Comparison of ENCODE assay signal across 6 cellular contexts in genomic region chr19:19488041-19488874, GRCh38. TPM values are rescaled to one million over a fixed set of nuclear protein-coding genes. Genes with fewer than 3 reads are reported as not detected.
DNase-seq lines count a peak whose midpoint lies in the region; ATAC-seq, FAIRE-seq and TF ChIP-seq lines count a peak whose summit lies in the region.

No MANE protein-coding gene starts in this region.

- H3K9ac ChIP-seq in BLaER1 (peak overlapping the region; percentile 62), HepG2 (ENCODE audit: insufficient read depth, low read depth, low read length) (no peak overlapping the region)

- no TSS peak for BruUV-seq in HepG2 (replicated peaks; lab: Mats Ljungman, UMichigan)

- H4K20me1 ChIP-seq in BLaER1, result peaks cover 99% of the 10 kb centered on the region
- H4K20me1 ChIP-seq in HepG2 (ENCODE audit: insufficient read depth, low read length), result peaks cover 3% of the 10 kb centered on the region; the same call in 1 of the 2 replicates

- H3K4me1 Mint-ChIP-seq in activated B cell treated with CpG ODN at 0.5 μM for 24 hours, result peaks cover 63% of the 10 kb centered on the region

- H3K36me3 Mint-ChIP-seq in activated B cell treated with CpG ODN at 0.5 μM for 24 hours (ENCODE audit: low read depth), result peaks cover 23% of the 10 kb centered on the region

- H3K4me3 ChIP-seq in BLaER1, result no peak overlapping the region
- no peak overlapping the region for H3K4me3 ChIP-seq in HepG2 (replicated peaks in 1 of 3; ENCODE audit: insufficient read depth in 1 of 3, low read depth in 2 of 3, low read length in 3 of 3)

- peaks cover 6% of the 10 kb centered on the region for H3K79me2 ChIP-seq in HepG2 (ENCODE audit: insufficient read depth, low read length)

- in situ Hi-C loops in HepG2 (cut with HindIII; ENCODE audit: extremely low pct_ligation_motif_present, low pct_unique_long_range_greater_than_20kb), result no loop called here

- no peak for TF ChIP-seq POLR2A in HepG2 (IDR thresholded peaks at IDR 0.05; ENCODE audit: insufficient read depth in 1 of 2, low read depth in 2 of 2, low read length in 2 of 2)

- H3K27me3 ChIP-seq in BLaER1 (no peaks in the 10 kb centered on the region), HepG2 (ENCODE audit: control insufficient read depth in 1 of 2, insufficient read depth in 2 of 2, low read length in 2 of 2) (no peaks in the 10 kb centered on the region)

- 74% methylated on average over 11 of the region's 18 CpGs for WGBS in HepG2 (ENCODE audit: low lambda C conversion rate)

- POLR2A ChIA-PET in activated B cell treated with CpG ODN at 0.5 μM for 24 hours (lab: Charles Lee), result interaction anchor here (0.6 to 3.9 kb wide), 8 partner anchors 28 to 124 kb away, joined by 4 to 35 read pairs (median 8); partner anchors contain the start of genes GATAD2A, NDUFA13 and TSSK6
- POLR2A ChIA-PET in HepG2 (lab: Yijun Ruan, JAX), result no interaction called here

- H3K27ac ChIP-seq in BLaER1, result peak overlapping the region; percentile 79
- H3K27ac ChIP-seq in HepG2 (ENCODE audit: extremely low read length, insufficient read depth, low read length), result peak overlapping the region; percentile 4

- intact Hi-C loops in activated B cell treated with CpG ODN at 0.5 μM for 24 hours (cut with micrococcal nuclease), result no loop called here
- intact Hi-C loops in HepG2 (cut with micrococcal nuclease; ENCODE audit: unreplicated experiment), result loop anchor here (5.0 kb wide), 1 partner anchor 81 kb away; the partner anchor contains the start of gene GATAD2A

- H3K27me3 Mint-ChIP-seq in activated B cell treated with CpG ODN at 0.5 μM for 24 hours, result no peaks in the 10 kb centered on the region

- peak overlapping the region; percentile 58 for H3K4me3 Mint-ChIP-seq in activated B cell treated with CpG ODN at 0.5 μM for 24 hours

- H3K9me3 ChIP-seq in BLaER1, result no peaks in the 10 kb centered on the region
- H3K9me3 ChIP-seq in HepG2 (ENCODE audit: low read length), result no peaks in the 10 kb centered on the region

- TF ChIP-seq EP300 in HepG2 (IDR thresholded peaks at IDR 0.05; ENCODE audit: low read depth in 2 of 2, low read length in 2 of 2) (no peak), HepG2 (CRISPR knock-in tag; IDR thresholded peaks at IDR 0.05; ENCODE audit: borderline replicate concordance) (no peak)

- H3K27ac Mint-ChIP-seq in activated B cell treated with CpG ODN at 0.5 μM for 24 hours, result peak overlapping the region; percentile 91

- CTCF ChIA-PET in activated B cell treated with CpG ODN at 0.5 μM for 24 hours (lab: Charles Lee), result interaction anchor here (0.9 to 6.7 kb wide), 6 partner anchors 19 to 332 kb away, joined by 3 to 140 read pairs (median 4); partner anchors contain the start of genes GATAD2A and GMIP
- CTCF ChIA-PET in HepG2 (lab: Yijun Ruan, JAX; ENCODE audit: low intra/inter-chr PET ratio, low total read pairs), result interaction anchor here (2.4 kb wide), 1 partner anchor 121 kb away, joined by 33 read pairs; no protein-coding TSS in a partner anchor

- no peak for ATAC-seq in activated B cell treated with CpG ODN at 0.5 μM for 24 hours (ENCODE audit: low read depth)
- ATAC-seq in HepG2, result peak; percentile 12; the same call in 1 of the 3 replicates
- ATAC-seq in HG03045 (IDR thresholded peaks at IDR 0.05; ENCODE audit: unreplicated experiment), result no peak
- no peak for ATAC-seq in HG03469 (IDR thresholded peaks at IDR 0.05; ENCODE audit: unreplicated experiment)

- DNase-seq in activated B cell treated with CpG ODN at 0.5 μM for 24 hours (no peak), HepG2 (ENCODE audit: low spot score) (no peak), HuH-7.5 (ENCODE audit: low spot score) (no peak)

- peaks cover 55% of the 10 kb centered on the region for H3K36me3 ChIP-seq in BLaER1
- peaks cover 15 to 30% of the 10 kb centered on the region in 2 experiments; a peak in 4 of 5 replicates for H3K36me3 ChIP-seq in HepG2 (replicated peaks in 1 of 2; ENCODE audit: control insufficient read depth in 1 of 2, insufficient read depth in 2 of 2, low read length in 2 of 2)

- no peak overlapping the region for H2AFZ ChIP-seq in HepG2 (ENCODE audit: low read length)

- H3K9me3 Mint-ChIP-seq in activated B cell treated with CpG ODN at 0.5 μM for 24 hours, result no peaks in the 10 kb centered on the region

- peak overlapping the region; percentile 82 for H3K4me2 ChIP-seq in BLaER1
- no peak overlapping the region for H3K4me2 ChIP-seq in HepG2 (ENCODE audit: low read depth, low read length)

- H3K4me1 ChIP-seq in BLaER1 (peaks cover 74% of the 10 kb centered on the region), HepG2 (ENCODE audit: insufficient read depth, low read length) (peaks cover 47% of the 10 kb centered on the region)

- no peak for FAIRE-seq in HepG2 (lab: Jason Lieb, UNC)

- TF ChIP-seq RAD21 in HepG2 (CRISPR knock-in tag; IDR thresholded peaks at IDR 0.05), result no peak

- TF ChIP-seq CTCF in activated B cell treated with CpG ODN at 0.5 μM for 24 hours (IDR thresholded peaks at IDR 0.05) (no peak), HepG2 (CRISPR knock-in tag; IDR thresholded peaks at IDR 0.05) (no peak)

RNA-seq across cellular contexts. Expression of gene TSSK6, which starts 27.1 kb away (rescaled TPM):
- 4.0 and 4.3 TPM in 2 replicates for total RNA-seq in activated B cell treated with CpG ODN at 0.5 μM for 24 hours
- 0.71 and 0.86 TPM in 2 replicates for total RNA-seq in HepG2 (2016; rRNA removed; fragmentation: Illumina TruSeq; extraction: Trizol)
- 0.35 and 0.40 TPM in 2 replicates for total RNA-seq in HepG2 (2016; cell fraction: cytosol; rRNA removed; fragmentation: Illumina TruSeq; extraction: Trizol; ENCODE audit: low read depth)
- total RNA-seq in HepG2 (2016; cell fraction: insoluble cytoplasmic fraction; rRNA removed; fragmentation: Illumina TruSeq; extraction: Trizol), result 0.65 and 0.85 TPM in 2 replicates
- 0.83 and 1.3 TPM in 2 replicates for total RNA-seq in HepG2 (2016; cell fraction: membrane; rRNA removed; fragmentation: Illumina TruSeq; extraction: Trizol)
- 0.50 and 1.3 TPM in 2 replicates for total RNA-seq in HepG2 (2016; cell fraction: nucleus; rRNA removed; fragmentation: Illumina TruSeq; extraction: Trizol)
- polyA plus RNA-seq in HepG2 (2011; rRNA removed), result 1.2 and 2.0 TPM in 2 replicates
- 1.4 and 2.8 TPM in 2 replicates for polyA plus RNA-seq in HepG2 (2011; cell fraction: cytosol; rRNA removed)
- polyA plus RNA-seq in HepG2 (2011; cell fraction: nucleus; rRNA removed), result 6.3 and 8.3 TPM in 2 replicates
- polyA plus RNA-seq in HepG2 (2012), result 0.81 and 1.2 TPM in 2 replicates
- polyA plus RNA-seq in HepG2 (2016; cell fraction: cytosol; fragmentation: Illumina TruSeq; extraction: Trizol; ENCODE audit: low read depth), result 0.16 and 0.19 TPM in 2 replicates
- polyA plus RNA-seq in HepG2 (2016; cell fraction: insoluble cytoplasmic fraction; fragmentation: Illumina TruSeq; extraction: Trizol; ENCODE audit: low read depth), result 1.1 and 1.7 TPM in 2 replicates
- 0.68 and 0.82 TPM in 2 replicates for polyA plus RNA-seq in HepG2 (2016; cell fraction: membrane; fragmentation: Illumina TruSeq; extraction: Trizol; ENCODE audit: low read depth)
- 1.3 and 2.4 TPM in 2 replicates for polyA plus RNA-seq in HepG2 (2016; cell fraction: nucleus; fragmentation: Illumina TruSeq; extraction: Trizol; ENCODE audit: insufficient read depth, low read depth)
- polyA minus RNA-seq in HepG2 (2011; rRNA and poly(A)+ RNA removed; ENCODE audit: low replicate concordance), result 2.0 and 5.3 TPM in 2 replicates
- 1.3 and 1.5 TPM in 2 replicates for polyA minus RNA-seq in HepG2 (2011; cell fraction: cytosol; rRNA and poly(A)+ RNA removed)
- 1.9 and 3.7 TPM in 2 replicates for polyA minus RNA-seq in HepG2 (2011; cell fraction: nucleus; rRNA and poly(A)+ RNA removed)

RNA-seq across cellular contexts. Expression of gene NDUFA13, which starts 27.8 kb away (rescaled TPM):
- total RNA-seq in activated B cell treated with CpG ODN at 0.5 μM for 24 hours (294 and 317 TPM in 2 replicates), HepG2 (2016; rRNA removed; fragmentation: Illumina TruSeq; extraction: Trizol) (278 and 337 TPM in 2 replicates)
- total RNA-seq in HepG2 (2016; cell fraction: cytosol; rRNA removed; fragmentation: Illumina TruSeq; extraction: Trizol; ENCODE audit: low read depth), result 98.4 and 99.8 TPM in 2 replicates
- total RNA-seq in HepG2 (2016; cell fraction: insoluble cytoplasmic fraction; rRNA removed; fragmentation: Illumina TruSeq; extraction: Trizol), result 323 and 362 TPM in 2 replicates
- 84.6 and 89.0 TPM in 2 replicates for total RNA-seq in HepG2 (2016; cell fraction: membrane; rRNA removed; fragmentation: Illumina TruSeq; extraction: Trizol)
- total RNA-seq in HepG2 (2016; cell fraction: nucleus; rRNA removed; fragmentation: Illumina TruSeq; extraction: Trizol), result 193 and 208 TPM in 2 replicates
- 366 and 368 TPM in 2 replicates for polyA plus RNA-seq in HepG2 (2011; rRNA removed)
- polyA plus RNA-seq in HepG2 (2011; cell fraction: cytosol; rRNA removed), result 715 and 846 TPM in 2 replicates
- polyA plus RNA-seq in HepG2 (2011; cell fraction: nucleus; rRNA removed), result 199 and 226 TPM in 2 replicates
- 207 and 262 TPM in 2 replicates for polyA plus RNA-seq in HepG2 (2012)
- 72.4 and 85.3 TPM in 2 replicates for polyA plus RNA-seq in HepG2 (2016; cell fraction: cytosol; fragmentation: Illumina TruSeq; extraction: Trizol; ENCODE audit: low read depth)
- polyA plus RNA-seq in HepG2 (2016; cell fraction: insoluble cytoplasmic fraction; fragmentation: Illumina TruSeq; extraction: Trizol; ENCODE audit: low read depth), result 186 TPM in 2 replicates
- 52.4 and 56.3 TPM in 2 replicates for polyA plus RNA-seq in HepG2 (2016; cell fraction: membrane; fragmentation: Illumina TruSeq; extraction: Trizol; ENCODE audit: low read depth)
- 235 and 237 TPM in 2 replicates for polyA plus RNA-seq in HepG2 (2016; cell fraction: nucleus; fragmentation: Illumina TruSeq; extraction: Trizol; ENCODE audit: insufficient read depth, low read depth)
- 73.2 and 83.5 TPM in 2 replicates for polyA minus RNA-seq in HepG2 (2011; rRNA and poly(A)+ RNA removed; ENCODE audit: low replicate concordance)
- 58.6 and 70.0 TPM in 2 replicates for polyA minus RNA-seq in HepG2 (2011; cell fraction: cytosol; rRNA and poly(A)+ RNA removed)
- polyA minus RNA-seq in HepG2 (2011; cell fraction: nucleus; rRNA and poly(A)+ RNA removed), result 42.1 and 44.4 TPM in 2 replicates

RNA-seq across cellular contexts. Expression of gene YJEFN3, which starts 40.5 kb away (rescaled TPM):
- total RNA-seq in activated B cell treated with CpG ODN at 0.5 μM for 24 hours, result 7.8 and 9.1 TPM in 2 replicates
- total RNA-seq in HepG2 (2016; rRNA removed; fragmentation: Illumina TruSeq; extraction: Trizol), result 0.32 and 0.89 TPM in 2 replicates
- total RNA-seq in HepG2 (2016; cell fraction: cytosol; rRNA removed; fragmentation: Illumina TruSeq; extraction: Trizol; ENCODE audit: low read depth), result 0.30 and 0.44 TPM in 2 replicates
- total RNA-seq in HepG2 (2016; cell fraction: insoluble cytoplasmic fraction; rRNA removed; fragmentation: Illumina TruSeq; extraction: Trizol), result 0.19 and 0.69 TPM in 2 replicates
- total RNA-seq in HepG2 (2016; cell fraction: membrane; rRNA removed; fragmentation: Illumina TruSeq; extraction: Trizol), result 0.28 and 0.41 TPM in 2 replicates
- 1.1 and 1.4 TPM in 2 replicates for total RNA-seq in HepG2 (2016; cell fraction: nucleus; rRNA removed; fragmentation: Illumina TruSeq; extraction: Trizol)
- 4.0 TPM in 2 replicates for polyA plus RNA-seq in HepG2 (2011; rRNA removed)
- polyA plus RNA-seq in HepG2 (2011; cell fraction: cytosol; rRNA removed), result 0.47 and 1.4 TPM in 2 replicates
- polyA plus RNA-seq in HepG2 (2011; cell fraction: nucleus; rRNA removed), result 61.3 and 67.2 TPM in 2 replicates
- 5.6 and 8.4 TPM in 2 replicates for polyA plus RNA-seq in HepG2 (2012)
- 0.37 TPM in 1 of 2 replicates, not detected in the other for polyA plus RNA-seq in HepG2 (2016; cell fraction: cytosol; fragmentation: Illumina TruSeq; extraction: Trizol; ENCODE audit: low read depth)
- polyA plus RNA-seq in HepG2 (2016; cell fraction: insoluble cytoplasmic fraction; fragmentation: Illumina TruSeq; extraction: Trizol; ENCODE audit: low read depth), result 0.09 TPM in 1 of 2 replicates, not detected in the other
- polyA plus RNA-seq in HepG2 (2016; cell fraction: membrane; fragmentation: Illumina TruSeq; extraction: Trizol; ENCODE audit: low read depth), result not detected in 2 replicates
- 9.8 and 10.6 TPM in 2 replicates for polyA plus RNA-seq in HepG2 (2016; cell fraction: nucleus; fragmentation: Illumina TruSeq; extraction: Trizol; ENCODE audit: insufficient read depth, low read depth)
- 0.86 and 2.2 TPM in 2 replicates for polyA minus RNA-seq in HepG2 (2011; rRNA and poly(A)+ RNA removed; ENCODE audit: low replicate concordance)
- polyA minus RNA-seq in HepG2 (2011; cell fraction: cytosol; rRNA and poly(A)+ RNA removed), result 0.49 TPM in 1 of 2 replicates, not detected in the other
- polyA minus RNA-seq in HepG2 (2011; cell fraction: nucleus; rRNA and poly(A)+ RNA removed), result 5.0 and 5.3 TPM in 2 replicates

RNA-seq across cellular contexts. Expression of gene CILP2, which starts 49.8 kb away (rescaled TPM):
- total RNA-seq in activated B cell treated with CpG ODN at 0.5 μM for 24 hours (0.27 and 0.29 TPM in 2 replicates), HepG2 (2016; rRNA removed; fragmentation: Illumina TruSeq; extraction: Trizol) (0.09 TPM in 1 of 2 replicates, not detected in the other)
- not detected in 2 replicates for total RNA-seq in HepG2 (2016; cell fraction: cytosol; rRNA removed; fragmentation: Illumina TruSeq; extraction: Trizol; ENCODE audit: low read depth)
- total RNA-seq in HepG2 (2016; cell fraction: insoluble cytoplasmic fraction; rRNA removed; fragmentation: Illumina TruSeq; extraction: Trizol), result 0.15 TPM in 1 of 2 replicates, not detected in the other
- total RNA-seq in HepG2 (2016; cell fraction: membrane; rRNA removed; fragmentation: Illumina TruSeq; extraction: Trizol), result not detected in 2 replicates
- total RNA-seq in HepG2 (2016; cell fraction: nucleus; rRNA removed; fragmentation: Illumina TruSeq; extraction: Trizol), result 0.16 and 0.19 TPM in 2 replicates
- 0.18 and 0.37 TPM in 2 replicates for polyA plus RNA-seq in HepG2 (2011; rRNA removed)
- 0.16 and 0.19 TPM in 2 replicates for polyA plus RNA-seq in HepG2 (2011; cell fraction: cytosol; rRNA removed)
- 0.66 and 0.74 TPM in 2 replicates for polyA plus RNA-seq in HepG2 (2011; cell fraction: nucleus; rRNA removed)
- polyA plus RNA-seq in HepG2 (2012), result 0.31 and 0.51 TPM in 2 replicates
- polyA plus RNA-seq in HepG2 (2016; cell fraction: cytosol; fragmentation: Illumina TruSeq; extraction: Trizol; ENCODE audit: low read depth), result not detected in 2 replicates
- 0.05 and 0.12 TPM in 2 replicates for polyA plus RNA-seq in HepG2 (2016; cell fraction: insoluble cytoplasmic fraction; fragmentation: Illumina TruSeq; extraction: Trizol; ENCODE audit: low read depth)
- not detected in 2 replicates for polyA plus RNA-seq in HepG2 (2016; cell fraction: membrane; fragmentation: Illumina TruSeq; extraction: Trizol; ENCODE audit: low read depth)
- polyA plus RNA-seq in HepG2 (2016; cell fraction: nucleus; fragmentation: Illumina TruSeq; extraction: Trizol; ENCODE audit: insufficient read depth, low read depth), result 0.35 and 0.44 TPM in 2 replicates
- polyA minus RNA-seq in HepG2 (2011; rRNA and poly(A)+ RNA removed; ENCODE audit: low replicate concordance), result 0.20 and 0.30 TPM in 2 replicates
- polyA minus RNA-seq in HepG2 (2011; cell fraction: cytosol; rRNA and poly(A)+ RNA removed), result 0.26 and 0.30 TPM in 2 replicates
- 0.26 and 0.37 TPM in 2 replicates for polyA minus RNA-seq in HepG2 (2011; cell fraction: nucleus; rRNA and poly(A)+ RNA removed)
